ENCODE assay signal across 1 cellular context in genomic region chr2:126655500-126656310, GRCh38.
TF ChIP-seq lines count a peak whose summit lies in the region.

Gene GYPC, plus strand, starts transcription at chr2:126656158. Its CDS starts 106 bp downstream, at chr2:126656264.

TF ChIP-seq in endothelial cell of umbilical vein, 7 proteins besides CTCF, POLR2A, EP300 and RAD21 (continued from another document):
- TF ChIP-seq POLR2AphosphoS5 (IDR thresholded peaks at IDR 0.05; ENCODE audit: insufficient read depth, low read depth, low read length) (no peak), EZH2 (IDR thresholded peaks at IDR 0.05; ENCODE audit: borderline replicate concordance, low read depth, low read length, severe bottlenecking) (no peak)
